Comparison of ENCODE assay signal across 12 cellular contexts in genomic region chr10:42952931-42953683, GRCh38.
DNase-seq lines count a peak whose midpoint lies in the region; ATAC-seq and TF ChIP-seq lines count a peak whose summit lies in the region.
"Had no signal": no experiment of that assay in that cellular context is flagged by ENCODE, and none has a peak within 500 bp of the region (broad histone marks: within the 10 kb centered on the region; RNA-seq: fewer than 3 reads in every experiment).

No MANE protein-coding gene starts in this region.

- no peaks in the 10 kb centered on the region for H3K9me3 Mint-ChIP-seq in endodermal cell
- H3K9me3 Mint-ChIP-seq in nephron progenitor cell = peaks cover 27% of the 10 kb centered on the region

- H3K4me3 Mint-ChIP-seq in endodermal cell (peak overlapping the region; percentile 59), nephron progenitor cell (peak overlapping the region; percentile 60)
- H3K4me3 Mint-ChIP-seq: activated naive CD8-positive, alpha-beta T cell had no signal

- intact Hi-C loops in Right ventricle myocardium superior (cut with DNase I) (no loop called here), vagina (cut with DNase I) (no loop called here)

- H3K27me3 Mint-ChIP-seq in endodermal cell (ENCODE audit: insufficient read depth) (peaks cover 20% of the 10 kb centered on the region), nephron progenitor cell (ENCODE audit: low read depth, poor library complexity) (peaks cover 57% of the 10 kb centered on the region)
- H3K27me3 Mint-ChIP-seq: activated naive CD8-positive, alpha-beta T cell had no signal

- H3K36me3 ChIP-seq in right atrium auricular region (no peaks in the 10 kb centered on the region), endodermal cell (ENCODE audit: control insufficient read depth, insufficient read depth, low read length) (no peaks in the 10 kb centered on the region), vagina (no peaks in the 10 kb centered on the region)
- H3K36me3 ChIP-seq: neutrophil had no signal

- TF ChIP-seq CTCF in right atrium auricular region (IDR thresholded peaks at IDR 0.05) (no peak), endodermal cell (conservative IDR thresholded peaks at IDR 0.05) (no peak), nephron progenitor cell (IDR thresholded peaks at IDR 0.05) (no peak), vagina (IDR thresholded peaks at IDR 0.05) (no peak)

- H3K9me3 ChIP-seq in right atrium auricular region (peaks cover 0 to 6% of the 10 kb centered on the region in 2 donors), endodermal cell (ENCODE audit: control insufficient read depth, low read length) (no peaks in the 10 kb centered on the region), vagina (no peaks in the 10 kb centered on the region)
- H3K9me3 ChIP-seq: neutrophil had no signal

- H3K36me3 Mint-ChIP-seq in endodermal cell (ENCODE audit: low read depth) (no peaks in the 10 kb centered on the region), nephron progenitor cell (ENCODE audit: low read depth) (peaks cover 5% of the 10 kb centered on the region)
- H3K36me3 Mint-ChIP-seq: activated naive CD8-positive, alpha-beta T cell had no signal

- no peak for ATAC-seq in Right ventricle myocardium superior (ENCODE audit: poor library complexity)

- H3K27me3 ChIP-seq in right atrium auricular region (no peaks in the 10 kb centered on the region), endodermal cell (ENCODE audit: control insufficient read depth, insufficient read depth, low read length, poor library complexity, severe bottlenecking) (no peaks in the 10 kb centered on the region), vagina (no peaks in the 10 kb centered on the region)

- H3K27ac Mint-ChIP-seq in endodermal cell = no peak overlapping the region
- H3K27ac Mint-ChIP-seq in nephron progenitor cell = no peak overlapping the region
- H3K27ac Mint-ChIP-seq: activated naive CD8-positive, alpha-beta T cell had no signal

- H3K4me1 ChIP-seq in right atrium auricular region (peaks cover 0 to 15% of the 10 kb centered on the region in 2 donors), endodermal cell (ENCODE audit: control insufficient read depth, insufficient read depth, low read length) (peaks cover 3% of the 10 kb centered on the region), vagina (peaks cover 14% of the 10 kb centered on the region)

- no peak overlapping the region for H3K9ac ChIP-seq in endodermal cell (ENCODE audit: extremely low read depth, low read length, poor library complexity, severe bottlenecking)

- no peak overlapping the region for H3K4me3 ChIP-seq in right atrium auricular region
- H3K4me3 ChIP-seq in endodermal cell (ENCODE audit: low read length) = no peak overlapping the region
- H3K4me3 ChIP-seq in vagina = no peak overlapping the region

- no peak for TF ChIP-seq POLR2A in vagina (IDR thresholded peaks at IDR 0.05)

- WGBS in endodermal cell (ENCODE audit: insufficient coverage in 1 of 2, insufficient read length in 1 of 2), 2 experiments = 91 to 92% methylated on average over 10 to 13 of the region's 13 CpGs

- DNase-seq in right atrium auricular region (ENCODE audit: low spot score) (peak; percentile 38), Right ventricle myocardium superior (no peak), endodermal cell (peak; percentile 53), nephron progenitor cell (no peak), vagina (ENCODE audit: extremely low spot score in 2 of 2) (peak; percentile 79 to 80), SIG-M5 treated with dmso at 0.1 percent for 504 hours (lab: John Stamatoyannopoulos, UW; ENCODE audit: unreplicated experiment) (no peak), LoVo (ENCODE audit: low spot score) (no peak)
- no peak for DNase-seq in stimulated activated CD4-positive, alpha-beta T cell treated with anti-CD3 and anti-CD28 coated beads, Interleukin-15, amount 100 ng/mL, for 24 hours
- DNase-seq: NCI-H2081 treated with DMSO at 0.1 percent for 48 hours; stimulated activated naive CD4-positive, alpha-beta T cell had no signal

- H3K27ac ChIP-seq in right atrium auricular region (no peak overlapping the region), endodermal cell (ENCODE audit: low read depth, low read length) (no peak overlapping the region), vagina (no peak overlapping the region)
- H3K27ac ChIP-seq: neutrophil had no signal

- H3K4me1 Mint-ChIP-seq in endodermal cell (peaks cover 12% of the 10 kb centered on the region), nephron progenitor cell (peaks cover 20% of the 10 kb centered on the region)

Comparison
In these comparisons a context has a peak if more than half of its experiments do, and no peak if none do; other contexts are left out.
1. DNase-seq: peak in right atrium auricular region (single experiment), endodermal cell (single experiment) and vagina (2 of 2); none in Right ventricle myocardium superior (single experiment), nephron progenitor cell (single experiment), SIG-M5 treated with dmso at 0.1 percent for 504 hours (single experiment), LoVo (single experiment) and stimulated activated CD4-positive, alpha-beta T cell treated with anti-CD3 and anti-CD28 coated beads, Interleukin-15, amount 100 ng/mL, for 24 hours (single experiment).